ENCODE assay signal across 1 cellular context in genomic region chr2:240889601-240890560, GRCh38.
TF ChIP-seq lines count a peak whose summit lies in the region.

No MANE protein-coding gene starts in this region.

TF ChIP-seq in HepG2, 621 proteins besides CTCF, POLR2A, EP300 and RAD21 (continued from another document):
- TF ChIP-seq, protein P1, sequence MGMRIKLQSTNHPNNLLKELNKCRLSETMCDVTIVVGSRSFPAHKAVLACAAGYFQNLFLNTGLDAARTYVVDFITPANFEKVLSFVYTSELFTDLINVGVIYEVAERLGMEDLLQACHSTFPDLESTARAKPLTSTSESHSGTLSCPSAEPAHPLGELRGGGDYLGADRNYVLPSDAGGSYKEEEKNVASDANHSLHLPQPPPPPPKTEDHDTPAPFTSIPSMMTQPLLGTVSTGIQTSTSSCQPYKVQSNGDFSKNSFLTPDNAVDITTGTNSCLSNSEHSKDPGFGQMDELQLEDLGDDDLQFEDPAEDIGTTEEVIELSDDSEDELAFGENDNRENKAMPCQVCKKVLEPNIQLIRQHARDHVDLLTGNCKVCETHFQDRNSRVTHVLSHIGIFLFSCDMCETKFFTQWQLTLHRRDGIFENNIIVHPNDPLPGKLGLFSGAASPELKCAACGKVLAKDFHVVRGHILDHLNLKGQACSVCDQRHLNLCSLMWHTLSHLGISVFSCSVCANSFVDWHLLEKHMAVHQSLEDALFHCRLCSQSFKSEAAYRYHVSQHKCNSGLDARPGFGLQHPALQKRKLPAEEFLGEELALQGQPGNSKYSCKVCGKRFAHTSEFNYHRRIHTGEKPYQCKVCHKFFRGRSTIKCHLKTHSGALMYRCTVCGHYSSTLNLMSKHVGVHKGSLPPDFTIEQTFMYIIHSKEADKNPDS (CRISPR knock-in tag; IDR thresholded peaks at IDR 0.05): 0 out of 2 replicates have a peak, but pooled peaks have one; percentile 20
- TF ChIP-seq HNF4A (CRISPR knock-in tag; IDR thresholded peaks at IDR 0.05) (peak; percentile 51; the same call in 1 of the 2 replicates), U2AF1 (optimal IDR thresholded peaks at IDR 0.05; ENCODE audit: low read depth, low read length) (no peak), ZNF501 (CRISPR knock-in tag; IDR thresholded peaks at IDR 0.05) (0 out of 2 replicates have a peak, but pooled peaks have one; percentile 36), SALL1 (CRISPR knock-in tag; IDR thresholded peaks at IDR 0.05) (peak; percentile 50), HDAC2 (CRISPR knock-in tag; IDR thresholded peaks at IDR 0.05) (peak; percentile 40), ZNF12 (CRISPR knock-in tag; IDR thresholded peaks at IDR 0.05) (no peak), ZNF619 (CRISPR knock-in tag; IDR thresholded peaks at IDR 0.05) (no peak), KDM5B (CRISPR knock-in tag; IDR thresholded peaks at IDR 0.05; ENCODE audit: borderline replicate concordance) (peak; percentile 37; the same call in 1 of the 2 replicates), ZNF33B (CRISPR knock-in tag; IDR thresholded peaks at IDR 0.05) (no peak), ZFP91 (CRISPR knock-in tag; IDR thresholded peaks at IDR 0.05; ENCODE audit: borderline replicate concordance) (peak; percentile 24; the same call in 1 of the 2 replicates), HNRNPL (IDR thresholded peaks at IDR 0.05; ENCODE audit: low read depth, low read length) (peak; percentile 95), ZNF687 (CRISPR knock-in tag; IDR thresholded peaks at IDR 0.05) (peak; percentile 90), ZNF670 (CRISPR knock-in tag; IDR thresholded peaks at IDR 0.05; ENCODE audit: borderline replicate concordance) (peak; percentile 32; the same call in 1 of the 2 replicates), HNF4G (IDR thresholded peaks at IDR 0.05; ENCODE audit: borderline replicate concordance, low read depth, low read length) (peak; percentile 33; the same call in 1 of the 2 replicates), HNF4G (CRISPR knock-in tag; IDR thresholded peaks at IDR 0.05; ENCODE audit: borderline replicate concordance, low read depth) (peak; percentile 45; the same call in 1 of the 2 replicates), ZFP41 (CRISPR knock-in tag; IDR thresholded peaks at IDR 0.05; ENCODE audit: borderline replicate concordance) (0 out of 2 replicates have a peak, but pooled peaks have one; percentile 20), ZFX (CRISPR knock-in tag; IDR thresholded peaks at IDR 0.05; ENCODE audit: low read depth) (peak; percentile 14; the same call in 1 of the 2 replicates), THAP9 (CRISPR knock-in tag; IDR thresholded peaks at IDR 0.05; ENCODE audit: borderline replicate concordance) (0 out of 2 replicates have a peak, but pooled peaks have one; percentile 10)
- TF ChIP-seq, protein P2, sequence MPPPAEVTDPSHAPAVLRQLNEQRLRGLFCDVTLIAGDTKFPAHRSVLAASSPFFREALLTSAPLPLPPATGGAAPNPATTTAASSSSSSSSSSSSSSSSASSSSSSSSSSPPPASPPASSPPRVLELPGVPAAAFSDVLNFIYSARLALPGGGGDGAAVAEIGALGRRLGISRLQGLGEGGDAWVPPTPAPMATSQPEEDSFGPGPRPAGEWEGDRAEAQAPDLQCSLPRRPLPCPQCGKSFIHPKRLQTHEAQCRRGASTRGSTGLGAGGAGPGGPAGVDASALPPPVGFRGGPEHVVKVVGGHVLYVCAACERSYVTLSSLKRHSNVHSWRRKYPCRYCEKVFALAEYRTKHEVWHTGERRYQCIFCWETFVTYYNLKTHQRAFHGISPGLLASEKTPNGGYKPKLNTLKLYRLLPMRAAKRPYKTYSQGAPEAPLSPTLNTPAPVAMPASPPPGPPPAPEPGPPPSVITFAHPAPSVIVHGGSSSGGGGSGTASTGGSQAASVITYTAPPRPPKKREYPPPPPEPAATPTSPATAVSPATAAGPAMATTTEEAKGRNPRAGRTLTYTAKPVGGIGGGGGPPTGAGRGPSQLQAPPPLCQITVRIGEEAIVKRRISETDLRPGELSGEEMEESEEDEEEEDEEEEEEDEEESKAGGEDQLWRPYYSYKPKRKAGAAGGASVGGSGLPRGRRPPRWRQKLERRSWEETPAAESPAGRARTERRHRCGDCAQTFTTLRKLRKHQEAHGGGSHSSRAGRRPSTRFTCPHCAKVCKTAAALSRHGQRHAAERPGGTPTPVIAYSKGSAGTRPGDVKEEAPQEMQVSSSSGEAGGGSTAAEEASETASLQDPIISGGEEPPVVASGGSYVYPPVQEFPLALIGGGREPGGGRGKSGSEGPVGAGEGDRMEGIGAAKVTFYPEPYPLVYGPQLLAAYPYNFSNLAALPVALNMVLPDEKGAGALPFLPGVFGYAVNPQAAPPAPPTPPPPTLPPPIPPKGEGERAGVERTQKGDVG (CRISPR knock-in tag; IDR thresholded peaks at IDR 0.05; ENCODE audit: borderline replicate concordance): 0 out of 2 replicates have a peak, but pooled peaks have one; percentile 61
- TF ChIP-seq, protein P3, sequence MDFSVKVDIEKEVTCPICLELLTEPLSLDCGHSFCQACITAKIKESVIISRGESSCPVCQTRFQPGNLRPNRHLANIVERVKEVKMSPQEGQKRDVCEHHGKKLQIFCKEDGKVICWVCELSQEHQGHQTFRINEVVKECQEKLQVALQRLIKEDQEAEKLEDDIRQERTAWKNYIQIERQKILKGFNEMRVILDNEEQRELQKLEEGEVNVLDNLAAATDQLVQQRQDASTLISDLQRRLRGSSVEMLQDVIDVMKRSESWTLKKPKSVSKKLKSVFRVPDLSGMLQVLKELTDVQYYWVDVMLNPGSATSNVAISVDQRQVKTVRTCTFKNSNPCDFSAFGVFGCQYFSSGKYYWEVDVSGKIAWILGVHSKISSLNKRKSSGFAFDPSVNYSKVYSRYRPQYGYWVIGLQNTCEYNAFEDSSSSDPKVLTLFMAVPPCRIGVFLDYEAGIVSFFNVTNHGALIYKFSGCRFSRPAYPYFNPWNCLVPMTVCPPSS (IDR thresholded peaks at IDR 0.05): no peak
- TF ChIP-seq, protein P4, sequence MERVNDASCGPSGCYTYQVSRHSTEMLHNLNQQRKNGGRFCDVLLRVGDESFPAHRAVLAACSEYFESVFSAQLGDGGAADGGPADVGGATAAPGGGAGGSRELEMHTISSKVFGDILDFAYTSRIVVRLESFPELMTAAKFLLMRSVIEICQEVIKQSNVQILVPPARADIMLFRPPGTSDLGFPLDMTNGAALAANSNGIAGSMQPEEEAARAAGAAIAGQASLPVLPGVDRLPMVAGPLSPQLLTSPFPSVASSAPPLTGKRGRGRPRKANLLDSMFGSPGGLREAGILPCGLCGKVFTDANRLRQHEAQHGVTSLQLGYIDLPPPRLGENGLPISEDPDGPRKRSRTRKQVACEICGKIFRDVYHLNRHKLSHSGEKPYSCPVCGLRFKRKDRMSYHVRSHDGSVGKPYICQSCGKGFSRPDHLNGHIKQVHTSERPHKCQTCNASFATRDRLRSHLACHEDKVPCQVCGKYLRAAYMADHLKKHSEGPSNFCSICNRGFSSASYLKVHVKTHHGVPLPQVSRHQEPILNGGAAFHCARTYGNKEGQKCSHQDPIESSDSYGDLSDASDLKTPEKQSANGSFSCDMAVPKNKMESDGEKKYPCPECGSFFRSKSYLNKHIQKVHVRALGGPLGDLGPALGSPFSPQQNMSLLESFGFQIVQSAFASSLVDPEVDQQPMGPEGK (CRISPR knock-in tag; IDR thresholded peaks at IDR 0.05): peak; percentile 37; the same call in 1 of the 2 replicates
- TF ChIP-seq, protein P5, sequence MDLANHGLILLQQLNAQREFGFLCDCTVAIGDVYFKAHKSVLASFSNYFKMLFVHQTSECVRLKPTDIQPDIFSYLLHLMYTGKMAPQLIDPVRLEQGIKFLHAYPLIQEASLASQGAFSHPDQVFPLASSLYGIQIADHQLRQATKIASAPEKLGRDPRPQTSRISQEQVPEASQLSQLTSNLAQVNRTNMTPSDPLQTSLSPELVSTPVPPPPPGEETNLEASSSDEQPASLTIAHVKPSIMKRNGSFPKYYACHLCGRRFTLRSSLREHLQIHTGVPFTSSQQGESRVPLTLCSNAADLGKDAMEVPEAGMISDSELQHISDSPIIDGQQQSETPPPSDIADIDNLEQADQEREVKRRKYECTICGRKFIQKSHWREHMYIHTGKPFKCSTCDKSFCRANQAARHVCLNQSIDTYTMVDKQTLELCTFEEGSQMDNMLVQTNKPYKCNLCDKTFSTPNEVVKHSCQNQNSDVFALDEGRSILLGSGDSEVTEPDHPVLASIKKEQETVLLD (CRISPR knock-in tag; IDR thresholded peaks at IDR 0.05; ENCODE audit: low read depth): no peak
